In the genomic region with DNA sequence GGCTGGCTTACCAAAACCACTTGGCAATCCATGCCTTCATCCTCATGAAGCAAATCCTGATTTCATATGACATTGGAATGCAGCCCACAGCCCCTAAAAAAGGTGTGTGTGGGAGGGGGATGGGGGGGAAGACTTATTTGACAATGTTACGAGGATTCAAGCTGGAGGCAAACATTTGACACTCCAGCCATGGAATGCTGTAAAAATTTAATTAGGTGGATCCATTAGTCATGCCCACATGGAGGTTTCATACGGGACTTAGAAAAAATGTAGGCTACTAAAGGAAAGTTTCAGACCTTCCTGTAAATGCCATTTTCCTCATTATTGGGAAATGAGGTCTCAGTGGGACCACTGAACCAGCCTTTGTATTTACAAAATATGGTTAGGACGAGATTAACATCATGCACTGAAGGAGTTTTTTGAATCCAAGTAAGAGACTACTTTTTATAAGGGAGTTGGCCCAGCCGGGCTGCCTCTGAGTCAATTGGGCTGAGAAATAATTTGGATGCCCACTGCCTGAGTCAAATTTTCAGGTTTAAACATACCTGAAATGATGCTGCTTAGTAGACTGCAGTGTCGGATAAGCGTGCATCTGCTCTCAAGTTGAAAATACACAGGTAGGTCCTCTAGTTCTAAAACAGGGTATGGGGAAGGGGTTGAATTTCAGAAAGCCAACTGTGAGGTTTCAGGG, we compare ENCODE assay signal across 14 cellular contexts. TPM values are rescaled to one million over a fixed set of nuclear protein-coding genes. Genes with fewer than 3 reads are reported as not detected.
DNase-seq lines count a peak whose midpoint lies in the region; ATAC-seq and TF ChIP-seq lines count a peak whose summit lies in the region.
"Had no signal": no experiment of that assay in that cellular context is flagged by ENCODE, and none has a peak within 500 bp of the region (broad histone marks: within the 10 kb centered on the region; RNA-seq: fewer than 3 reads in every experiment).

No MANE protein-coding gene starts in this region.

- peaks cover 7% of the 10 kb centered on the region for H3K4me1 ChIP-seq in HEK293 (ENCODE audit: control insufficient read depth, insufficient read depth, low read length)
- no peaks in the 10 kb centered on the region for H3K4me1 ChIP-seq in smooth muscle cell (ENCODE audit: low read depth)

- H3K27ac ChIP-seq in HEK293 (ENCODE audit: extremely low read depth, low read depth, low read length) (no peak overlapping the region), smooth muscle cell (ENCODE audit: low read depth) (peak overlapping the region; percentile 8)
- H3K27ac ChIP-seq: GM23248 had no signal

- H3K27me3 ChIP-seq in smooth muscle cell (ENCODE audit: low read depth), result no peaks in the 10 kb centered on the region

- TF ChIP-seq CTCF in HEK293 (tag by site-specific recombination; IDR thresholded peaks at IDR 0.05), result no peak
- no peak for TF ChIP-seq CTCF in smooth muscle cell (IDR thresholded peaks at IDR 0.05; ENCODE audit: borderline replicate concordance, insufficient read depth, poor library complexity, severe bottlenecking)

- no peaks in the 10 kb centered on the region for H4K20me1 ChIP-seq in smooth muscle cell (ENCODE audit: low read depth)

- ATAC-seq in HG03442 (IDR thresholded peaks at IDR 0.05; ENCODE audit: unreplicated experiment), result no peak

- H3K4me3 ChIP-seq in HEK293 (ENCODE audit: low read depth, low read length) (no peak overlapping the region), smooth muscle cell (no peak overlapping the region)
- H3K4me3 ChIP-seq: GM23248 had no signal

- POLR2A ChIA-PET in HEK293 (lab: Yijun Ruan, JAX), result no interaction called here

- no peak overlapping the region for H3K9ac ChIP-seq in smooth muscle cell (ENCODE audit: low read depth)
- H3K9ac ChIP-seq: GM23248 had no signal

- DNase-seq in astrocyte of the hippocampus (ENCODE audit: low read depth, low spot score), result peak; percentile 15
- DNase-seq in kidney glomerular epithelial cell (lab: John Stamatoyannopoulos, UW), result peak; percentile 45
- no peak for DNase-seq in smooth muscle cell (lab: John Stamatoyannopoulos, UW; ENCODE audit: unreplicated experiment)
- no peak for DNase-seq in SW 1271 (lab: John Stamatoyannopoulos, UW)
- DNase-seq in NCI-H526 (lab: John Stamatoyannopoulos, UW), result no peak
- DNase-seq: ACHN; CD4-positive, alpha-beta memory T cell; DMS79; GM23248; NCI-H1417 treated with DMSO at 0.1 percent for 48 hours; NCI-H2029; NCI-H2171 treated with DMSO at 0.1 percent for 48 hours had no signal

- CTCF ChIA-PET in HEK293 (lab: Yijun Ruan, JAX), result no interaction called here

- H2AFZ ChIP-seq in smooth muscle cell (ENCODE audit: low read depth), result no peak overlapping the region
- H2AFZ ChIP-seq: GM23248 had no signal

- WGBS in smooth muscle cell (ENCODE audit: low lambda C conversion rate), result 52% methylated on average over 6 of the region's 6 CpGs

- peak overlapping the region; percentile 7 for H3K4me2 ChIP-seq in smooth muscle cell

- H3K36me3 ChIP-seq in HEK293 (ENCODE audit: control insufficient read depth in 2 of 2, insufficient read depth in 1 of 2, low read length in 2 of 2) (no peaks in the 10 kb centered on the region), smooth muscle cell (ENCODE audit: low read depth) (no peaks in the 10 kb centered on the region)

- H3K9me3 ChIP-seq in HEK293 (ENCODE audit: control insufficient read depth, insufficient read depth, low read depth, low read length), result no peaks in the 10 kb centered on the region
- H3K9me3 ChIP-seq in smooth muscle cell (replicated peaks; ENCODE audit: low read depth), result no peaks in the 10 kb centered on the region

- no peaks in the 10 kb centered on the region for H3K79me2 ChIP-seq in smooth muscle cell (ENCODE audit: low read depth)

- no peaks in the 10 kb centered on the region for H3F3A ChIP-seq in smooth muscle cell (ENCODE audit: low read depth)

TF ChIP-seq in HEK293, 187 proteins besides CTCF, POLR2A, EP300 and RAD21:
- no peak for TF ChIP-seq ZNF521 (tag by site-specific recombination; IDR thresholded peaks at IDR 0.05)
- no peak for TF ChIP-seq ZNF366 (tag by site-specific recombination; conservative IDR thresholded peaks at IDR 0.05)
- no peak for TF ChIP-seq ZNF623 (tag by site-specific recombination; IDR thresholded peaks at IDR 0.05)
- TF ChIP-seq ZNF335 (tag by site-specific recombination; conservative IDR thresholded peaks at IDR 0.05), result peak; percentile 28; the same call in 1 of the 2 replicates
- TF ChIP-seq, protein P1, sequence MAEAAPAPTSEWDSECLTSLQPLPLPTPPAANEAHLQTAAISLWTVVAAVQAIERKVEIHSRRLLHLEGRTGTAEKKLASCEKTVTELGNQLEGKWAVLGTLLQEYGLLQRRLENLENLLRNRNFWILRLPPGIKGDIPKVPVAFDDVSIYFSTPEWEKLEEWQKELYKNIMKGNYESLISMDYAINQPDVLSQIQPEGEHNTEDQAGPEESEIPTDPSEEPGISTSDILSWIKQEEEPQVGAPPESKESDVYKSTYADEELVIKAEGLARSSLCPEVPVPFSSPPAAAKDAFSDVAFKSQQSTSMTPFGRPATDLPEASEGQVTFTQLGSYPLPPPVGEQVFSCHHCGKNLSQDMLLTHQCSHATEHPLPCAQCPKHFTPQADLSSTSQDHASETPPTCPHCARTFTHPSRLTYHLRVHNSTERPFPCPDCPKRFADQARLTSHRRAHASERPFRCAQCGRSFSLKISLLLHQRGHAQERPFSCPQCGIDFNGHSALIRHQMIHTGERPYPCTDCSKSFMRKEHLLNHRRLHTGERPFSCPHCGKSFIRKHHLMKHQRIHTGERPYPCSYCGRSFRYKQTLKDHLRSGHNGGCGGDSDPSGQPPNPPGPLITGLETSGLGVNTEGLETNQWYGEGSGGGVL (tag by site-specific recombination; IDR thresholded peaks at IDR 0.05), result peak; percentile 86
- TF ChIP-seq ZFHX2 (tag by site-specific recombination; conservative IDR thresholded peaks at IDR 0.05), result peak; percentile 41
TF ChIP-seq in HEK293: peak in this region for 3.

RNA-seq across cellular contexts. Expression of gene MAF, which starts 44.6 kb away (rescaled TPM):
- total RNA-seq in smooth muscle cell, result 40.6 and 54.9 TPM in 2 replicates
- polyA plus RNA-seq in smooth muscle cell, result 19.1 and 22.2 TPM in 2 replicates
- polyA plus RNA-seq: GM23248 had no signal

Comparison
In these comparisons a context has a peak if more than half of its experiments do, and no peak if none do; other contexts are left out.
1. DNase-seq: peak in astrocyte of the hippocampus (single experiment) and kidney glomerular epithelial cell (single experiment); none in smooth muscle cell (single experiment), SW 1271 (0 of 2) and NCI-H526 (0 of 2).